In the genomic region with DNA sequence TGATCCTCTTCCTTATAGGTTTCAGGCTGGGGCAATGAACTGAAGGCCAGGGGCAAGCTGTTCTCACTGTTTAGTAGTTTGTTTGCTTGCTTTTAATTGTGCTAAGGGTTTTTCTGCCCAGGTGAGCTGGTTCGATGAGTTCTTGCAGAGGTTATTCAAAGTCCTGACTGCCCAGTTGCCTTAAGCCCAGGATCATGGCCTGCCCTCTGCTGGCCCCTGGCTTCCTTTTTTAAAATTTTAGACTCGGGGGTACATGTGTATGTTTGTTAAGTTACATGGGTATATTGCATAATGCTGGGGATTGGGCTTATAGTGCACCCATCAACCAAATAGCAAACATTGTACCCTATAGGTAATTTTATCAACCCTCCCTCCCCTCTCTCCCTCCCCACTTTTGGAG, we compare ENCODE assay signal across 21 cellular contexts.
"Had no signal": no experiment of that assay in that cellular context is flagged by ENCODE, and none has a peak within 500 bp of the region (broad histone marks: within the 10 kb centered on the region; RNA-seq: fewer than 3 reads in every experiment).

No MANE protein-coding gene starts in this region.

- ATAC-seq: activated CD8-positive, alpha-beta memory T cell treated with anti-CD3 and anti-CD28 coated beads, Interleukin-2, amount 10 ng/mL, durations not matched to agents 7 days and 5 days; activated T-helper 17 cell treated with anti-CD3 and anti-CD28 coated beads, Interleukin-2, amount 50 U/mL, for 72 hours; left cardiac atrium; naive thymus-derived CD8-positive, alpha-beta T cell; stimulated activated effector memory CD8-positive, alpha-beta T cell treated with anti-CD3 and anti-CD28 coated beads, Interleukin-12 subunit alpha, Interleukin-12 subunit beta, amount 100 ng/mL, for 72 hours had no signal

- H3K27ac ChIP-seq: cardiac muscle cell, esophagus squamous epithelium, ovary, sigmoid colon, stomach, upper lobe of left lung had no signal

- H3K4me3 Mint-ChIP-seq: activated CD4-positive, alpha-beta memory T cell treated with anti-CD3 and anti-CD28 coated beads, Interleukin-2, amount 10 ng/mL, durations not matched to agents 7 days and 5 days; activated CD8-positive, alpha-beta memory T cell treated with anti-CD3 and anti-CD28 coated beads, Interleukin-2, amount 10 ng/mL, durations not matched to agents 7 days and 5 days; activated naive CD8-positive, alpha-beta T cell treated with anti-CD3 and anti-CD28 coated beads, Interleukin-2, amount 10 ng/mL, durations not matched to agents 7 days and 5 days; activated T-helper 17 cell treated with anti-CD3 and anti-CD28 coated beads, Interleukin-2, amount 50 U/mL, for 72 hours; naive thymus-derived CD8-positive, alpha-beta T cell; stimulated activated effector memory CD8-positive, alpha-beta T cell treated with anti-CD3 and anti-CD28 coated beads, Interleukin-12 subunit alpha, Interleukin-12 subunit beta, amount 100 ng/mL, for 72 hours had no signal

- H3K9me3 Mint-ChIP-seq: activated CD4-positive, alpha-beta memory T cell treated with anti-CD3 and anti-CD28 coated beads, Interleukin-2, amount 10 ng/mL, durations not matched to agents 7 days and 5 days; activated naive CD8-positive, alpha-beta T cell treated with anti-CD3 and anti-CD28 coated beads, Interleukin-2, amount 10 ng/mL, durations not matched to agents 7 days and 5 days; stimulated activated effector memory CD8-positive, alpha-beta T cell treated with anti-CD3 and anti-CD28 coated beads, Interleukin-12 subunit alpha, Interleukin-12 subunit beta, amount 100 ng/mL, for 72 hours had no signal

- H3K36me3 Mint-ChIP-seq: activated CD8-positive, alpha-beta memory T cell treated with anti-CD3 and anti-CD28 coated beads, Interleukin-2, amount 10 ng/mL, durations not matched to agents 7 days and 5 days; activated naive CD8-positive, alpha-beta T cell treated with anti-CD3 and anti-CD28 coated beads, Interleukin-2, amount 10 ng/mL, durations not matched to agents 7 days and 5 days; naive thymus-derived CD8-positive, alpha-beta T cell; stimulated activated effector memory CD8-positive, alpha-beta T cell treated with anti-CD3 and anti-CD28 coated beads, Interleukin-12 subunit alpha, Interleukin-12 subunit beta, amount 100 ng/mL, for 72 hours had no signal

- H3K27me3 ChIP-seq: cardiac muscle cell, esophagus squamous epithelium, ovary, sigmoid colon, upper lobe of left lung had no signal

- H3K36me3 ChIP-seq: cardiac muscle cell, esophagus squamous epithelium, ovary, sigmoid colon, stomach, upper lobe of left lung had no signal

- H3K4me3 ChIP-seq: cardiac muscle cell, esophagus squamous epithelium, ovary, sigmoid colon, stomach, upper lobe of left lung had no signal

- DNase-seq: activated CD4-positive, alpha-beta memory T cell treated with anti-CD3 and anti-CD28 coated beads, Interleukin-2, amount 10 ng/mL, durations not matched to agents 7 days and 5 days; activated CD4-positive, alpha-beta T cell treated with anti-CD3 and anti-CD28 coated beads for 48 hours; activated CD4-positive, CD25-positive, alpha-beta regulatory T cell; activated CD8-positive, alpha-beta memory T cell treated with anti-CD3 and anti-CD28 coated beads, Interleukin-2, amount 10 ng/mL, durations not matched to agents 7 days and 5 days; activated naive CD4-positive, alpha-beta T cell treated with Interleukin-2 at 50 U/mL for 16 hours; activated naive CD8-positive, alpha-beta T cell treated with anti-CD3 and anti-CD28 coated beads, Interleukin-2, amount 10 ng/mL, durations not matched to agents 7 days and 5 days; amygdala; dermis blood vessel endothelial cell; effector memory CD4-positive, alpha-beta T cell; esophagus squamous epithelium; left cardiac atrium; mesenchymal stem cell; naive thymus-derived CD8-positive, alpha-beta T cell; ovary; sigmoid colon; stimulated activated CD4-positive, alpha-beta T cell treated with anti-CD3 and anti-CD28 coated beads, Interleukin-4, amount 100 ng/mL, for 24 hours; stomach; upper lobe of left lung had no signal

- H3K27me3 Mint-ChIP-seq: activated CD4-positive, alpha-beta memory T cell treated with anti-CD3 and anti-CD28 coated beads, Interleukin-2, amount 10 ng/mL, durations not matched to agents 7 days and 5 days; activated CD8-positive, alpha-beta memory T cell treated with anti-CD3 and anti-CD28 coated beads, Interleukin-2, amount 10 ng/mL, durations not matched to agents 7 days and 5 days; activated naive CD8-positive, alpha-beta T cell treated with anti-CD3 and anti-CD28 coated beads, Interleukin-2, amount 10 ng/mL, durations not matched to agents 7 days and 5 days had no signal

- H3K9me3 ChIP-seq: esophagus squamous epithelium, ovary, sigmoid colon, upper lobe of left lung had no signal

- H3K4me1 Mint-ChIP-seq: activated CD4-positive, alpha-beta memory T cell treated with anti-CD3 and anti-CD28 coated beads, Interleukin-2, amount 10 ng/mL, durations not matched to agents 7 days and 5 days; activated CD8-positive, alpha-beta memory T cell treated with anti-CD3 and anti-CD28 coated beads, Interleukin-2, amount 10 ng/mL, durations not matched to agents 7 days and 5 days; activated naive CD8-positive, alpha-beta T cell treated with anti-CD3 and anti-CD28 coated beads, Interleukin-2, amount 10 ng/mL, durations not matched to agents 7 days and 5 days; activated T-helper 17 cell treated with anti-CD3 and anti-CD28 coated beads, Interleukin-2, amount 50 U/mL, for 72 hours; naive thymus-derived CD8-positive, alpha-beta T cell; stimulated activated effector memory CD8-positive, alpha-beta T cell treated with anti-CD3 and anti-CD28 coated beads, Interleukin-12 subunit alpha, Interleukin-12 subunit beta, amount 100 ng/mL, for 72 hours had no signal

- H3K27ac Mint-ChIP-seq: activated CD4-positive, alpha-beta memory T cell treated with anti-CD3 and anti-CD28 coated beads, Interleukin-2, amount 10 ng/mL, durations not matched to agents 7 days and 5 days; activated CD8-positive, alpha-beta memory T cell treated with anti-CD3 and anti-CD28 coated beads, Interleukin-2, amount 10 ng/mL, durations not matched to agents 7 days and 5 days; activated naive CD8-positive, alpha-beta T cell treated with anti-CD3 and anti-CD28 coated beads, Interleukin-2, amount 10 ng/mL, durations not matched to agents 7 days and 5 days; activated T-helper 17 cell treated with anti-CD3 and anti-CD28 coated beads, Interleukin-2, amount 50 U/mL, for 72 hours; naive thymus-derived CD8-positive, alpha-beta T cell; stimulated activated effector memory CD8-positive, alpha-beta T cell treated with anti-CD3 and anti-CD28 coated beads, Interleukin-12 subunit alpha, Interleukin-12 subunit beta, amount 100 ng/mL, for 72 hours had no signal

- H3K4me1 ChIP-seq: esophagus squamous epithelium, sigmoid colon, stomach, upper lobe of left lung had no signal
